ENCODE assay signal across 1 cellular context in the genomic region with DNA sequence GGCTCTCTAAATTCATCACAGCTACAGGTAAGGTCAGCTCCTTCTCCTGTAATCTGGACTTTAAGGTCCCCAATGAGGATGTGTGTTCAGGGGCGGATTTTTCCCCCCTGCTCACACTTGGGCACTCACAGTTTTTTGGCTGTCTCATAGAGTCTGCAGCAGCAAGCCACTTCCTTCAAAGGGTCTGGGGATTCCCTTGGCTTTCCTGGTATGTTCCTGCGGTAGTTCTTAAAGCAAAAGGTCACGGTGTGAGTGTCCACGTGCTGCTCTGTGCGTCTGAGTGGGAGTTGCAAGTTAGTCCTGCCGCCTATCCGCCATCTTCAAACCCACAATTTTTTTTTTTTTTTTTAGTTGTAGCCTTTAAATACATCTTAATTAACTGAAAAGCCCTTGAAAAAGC.
TF ChIP-seq lines count a peak whose summit lies in the region.

No MANE protein-coding gene starts in this region.

TF ChIP-seq in H1, 55 proteins besides CTCF, POLR2A, EP300 and RAD21 (continued from another document):
- TF ChIP-seq SIRT6 (IDR thresholded peaks at IDR 0.05; ENCODE audit: low read length) (no peak), SP1 (IDR thresholded peaks at IDR 0.05; ENCODE audit: low read depth, low read length) (no peak), TBP (IDR thresholded peaks at IDR 0.05; ENCODE audit: low read depth, low read length) (no peak)
